In the genomic region with DNA sequence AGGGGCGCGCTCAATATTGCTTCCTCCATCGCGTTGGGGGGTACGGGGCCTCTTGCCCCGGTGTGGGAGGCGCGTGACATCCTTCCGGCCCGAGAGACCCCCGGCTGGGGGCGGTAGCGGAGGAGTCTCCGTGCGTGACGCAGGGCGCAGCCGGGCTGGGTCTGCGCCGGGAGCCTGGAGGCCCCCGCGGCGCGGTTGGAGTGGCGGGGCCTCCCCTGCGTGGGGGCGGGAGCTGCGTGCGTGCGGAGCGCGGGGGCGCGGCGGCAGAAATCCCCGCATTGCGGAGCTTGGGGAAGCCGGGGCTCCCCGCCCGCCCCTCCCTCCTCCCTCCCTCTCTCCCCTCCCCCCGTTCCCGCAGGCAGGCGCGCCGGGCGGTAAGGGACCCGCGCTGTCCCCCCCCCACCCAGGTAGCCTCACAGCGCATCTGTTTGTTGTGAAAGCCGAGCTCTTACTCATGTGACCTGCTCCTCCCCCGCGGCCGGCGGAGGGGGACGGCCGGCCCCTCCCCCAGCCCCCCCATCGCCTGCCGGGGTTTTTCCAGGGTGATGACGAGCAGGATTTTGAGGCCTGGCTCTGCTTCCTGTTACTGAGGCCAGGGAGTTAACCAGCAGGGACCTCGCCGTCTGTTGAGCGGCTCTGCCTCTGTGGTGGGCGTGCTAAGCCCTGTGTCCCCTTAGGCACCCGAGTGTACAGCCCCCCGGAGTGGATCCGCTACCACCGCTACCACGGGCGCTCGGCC, we compare ENCODE assay signal across 9 cellular contexts. TPM values are rescaled to one million over a fixed set of nuclear protein-coding genes. Genes with fewer than 3 reads are reported as not detected.
DNase-seq lines count a peak whose midpoint lies in the region; ATAC-seq lines count a peak whose summit lies in the region.
"Had no signal": no experiment of that assay in that cellular context is flagged by ENCODE, and none has a peak within 500 bp of the region (broad histone marks: within the 10 kb centered on the region; RNA-seq: fewer than 3 reads in every experiment).

No MANE protein-coding gene starts in this region.

- H3K4me3 ChIP-seq in SK-N-MC (peak overlapping the region; percentile 92), neuron (ENCODE audit: low read length) (peak overlapping the region; percentile 73)

- H3K36me3 ChIP-seq in SK-N-MC (ENCODE audit: insufficient read depth, low read length) = peaks cover 29% of the 10 kb centered on the region
- H3K36me3 ChIP-seq in neuron (ENCODE audit: insufficient read depth, low read length) = peaks cover 26% of the 10 kb centered on the region

- H3K9me3 Mint-ChIP-seq in activated naive CD4-positive, alpha-beta T cell treated with anti-CD3 and anti-CD28 coated beads for 36 hours = no peaks in the 10 kb centered on the region
- no peaks in the 10 kb centered on the region for H3K9me3 Mint-ChIP-seq in stimulated activated naive CD8-positive, alpha-beta T cell treated with anti-CD3 and anti-CD28 coated beads, Interleukin-15, amount 100 ng/mL, for 72 hours

- peaks cover 30% of the 10 kb centered on the region for H3K4me1 Mint-ChIP-seq in activated naive CD4-positive, alpha-beta T cell treated with anti-CD3 and anti-CD28 coated beads for 36 hours (ENCODE audit: low read depth)
- peaks cover 61% of the 10 kb centered on the region for H3K4me1 Mint-ChIP-seq in stimulated activated naive CD8-positive, alpha-beta T cell treated with anti-CD3 and anti-CD28 coated beads, Interleukin-15, amount 100 ng/mL, for 72 hours

- peak overlapping the region; percentile 91 for H3K4me3 Mint-ChIP-seq in activated naive CD4-positive, alpha-beta T cell treated with anti-CD3 and anti-CD28 coated beads for 36 hours
- H3K4me3 Mint-ChIP-seq in stimulated activated naive CD8-positive, alpha-beta T cell treated with anti-CD3 and anti-CD28 coated beads, Interleukin-15, amount 100 ng/mL, for 72 hours = peak overlapping the region; percentile 90 to 92

- peak; percentile 54 for ATAC-seq in stimulated activated naive CD8-positive, alpha-beta T cell treated with anti-CD3 and anti-CD28 coated beads, Interleukin-15, amount 100 ng/mL, for 72 hours

- peaks cover 29% of the 10 kb centered on the region for H3K4me1 ChIP-seq in neuron (ENCODE audit: insufficient read depth, low read length)

- H3K27ac Mint-ChIP-seq in activated naive CD4-positive, alpha-beta T cell treated with anti-CD3 and anti-CD28 coated beads for 36 hours = peak overlapping the region; percentile 94
- H3K27ac Mint-ChIP-seq in stimulated activated naive CD8-positive, alpha-beta T cell treated with anti-CD3 and anti-CD28 coated beads, Interleukin-15, amount 100 ng/mL, for 72 hours = peak overlapping the region; percentile 94 to 96

- CTCF ChIA-PET in activated naive CD4-positive, alpha-beta T cell treated with anti-CD3 and anti-CD28 coated beads for 36 hours (lab: Charles Lee) = interaction anchor here (1.0 to 1.3 kb wide), 3 partner anchors 10 to 68 kb away, joined by 3 to 6 read pairs (median 4); no protein-coding TSS in a partner anchor

- peak; percentile 88 for DNase-seq in D341Med (ENCODE audit: low spot score)
- peak; percentile 98 for DNase-seq in HuH-7 (ENCODE audit: low spot score)
- DNase-seq in SK-N-MC (ENCODE audit: low read depth, low spot score) = no peak
- peak; percentile 98 for DNase-seq in activated naive CD4-positive, alpha-beta T cell treated with anti-CD3 and anti-CD28 coated beads for 36 hours
- DNase-seq in foreskin melanocyte = peak; percentile 80
- DNase-seq in stimulated activated naive CD8-positive, alpha-beta T cell treated with anti-CD3 and anti-CD28 coated beads, Interleukin-15, amount 100 ng/mL, for 72 hours = peak; percentile 87 to 91
- DNase-seq in middle frontal gyrus (ENCODE audit: extremely low spot score, low spot score) = no peak

- peak overlapping the region; percentile 80 for H3K27ac ChIP-seq in SK-N-MC

- H3K27me3 Mint-ChIP-seq in activated naive CD4-positive, alpha-beta T cell treated with anti-CD3 and anti-CD28 coated beads for 36 hours (ENCODE audit: low read depth) = no peaks in the 10 kb centered on the region
- H3K27me3 Mint-ChIP-seq in stimulated activated naive CD8-positive, alpha-beta T cell treated with anti-CD3 and anti-CD28 coated beads, Interleukin-15, amount 100 ng/mL, for 72 hours = no peaks in the 10 kb centered on the region

- no peaks in the 10 kb centered on the region for H3K9me3 ChIP-seq in SK-N-MC (ENCODE audit: low read depth, low read length)
- peaks cover 4% of the 10 kb centered on the region for H3K9me3 ChIP-seq in neuron (ENCODE audit: low read length)

- intact Hi-C loops in activated naive CD4-positive, alpha-beta T cell treated with anti-CD3 and anti-CD28 coated beads for 36 hours (cut with micrococcal nuclease) = loop anchor here (1.0 to 5.0 kb wide), 5 partner anchors 26 to 510 kb away; no protein-coding TSS in a partner anchor

- H3K27me3 ChIP-seq in neuron (ENCODE audit: insufficient read depth, low read length) = no peaks in the 10 kb centered on the region

- peaks cover 34% of the 10 kb centered on the region for H3K36me3 Mint-ChIP-seq in activated naive CD4-positive, alpha-beta T cell treated with anti-CD3 and anti-CD28 coated beads for 36 hours (ENCODE audit: low read depth)

- no peak overlapping the region for H2AFZ ChIP-seq in neuron (ENCODE audit: low read depth, low read length)

- peak overlapping the region; percentile 80 for H3K9ac ChIP-seq in SK-N-MC (ENCODE audit: insufficient read length)

RNA-seq across cellular contexts. Expression of a gene that starts 1.6 kb away (rescaled TPM):
- total RNA-seq in activated naive CD4-positive, alpha-beta T cell treated with anti-CD3 and anti-CD28 coated beads for 36 hours = 100 to 1,000 TPM; 202 to 210 TPM

RNA-seq across cellular contexts. Expression of a gene that starts 43.7 kb away (rescaled TPM):
- total RNA-seq in activated naive CD4-positive, alpha-beta T cell treated with anti-CD3 and anti-CD28 coated beads for 36 hours = 10 to 100 TPM; 15.3 to 16.2 TPM

RNA-seq across cellular contexts. Expression of a gene that starts 43.9 kb away (rescaled TPM):
- 1 to 10 TPM; 7.4 to 9.6 TPM for total RNA-seq in activated naive CD4-positive, alpha-beta T cell treated with anti-CD3 and anti-CD28 coated beads for 36 hours

RNA-seq across cellular contexts. Expression of a gene that starts 50.4 kb away (rescaled TPM):
- under 1 TPM; 0.12 to 0.15 TPM for total RNA-seq in activated naive CD4-positive, alpha-beta T cell treated with anti-CD3 and anti-CD28 coated beads for 36 hours
- total RNA-seq: glomerular endothelial cell had no signal

Comparison
In these comparisons a context has a peak if more than half of its experiments do, and no peak if none do; other contexts are left out.
1. DNase-seq: peak in D341Med (single experiment), HuH-7 (single experiment), activated naive CD4-positive, alpha-beta T cell treated with anti-CD3 and anti-CD28 coated beads for 36 hours (single experiment), foreskin melanocyte (single experiment) and stimulated activated naive CD8-positive, alpha-beta T cell treated with anti-CD3 and anti-CD28 coated beads, Interleukin-15, amount 100 ng/mL, for 72 hours (2 of 2); none in SK-N-MC (single experiment) and middle frontal gyrus (single experiment).